1 cellular context compared by ENCODE assay signal in genomic region chr16:58252716-58253115, GRCh38.
TF ChIP-seq lines count a peak whose summit lies in the region.

No MANE protein-coding gene starts in this region.

TF ChIP-seq in K562, 482 proteins besides CTCF, POLR2A, EP300 and RAD21 (continued from another document):
- TF ChIP-seq, protein P1, sequence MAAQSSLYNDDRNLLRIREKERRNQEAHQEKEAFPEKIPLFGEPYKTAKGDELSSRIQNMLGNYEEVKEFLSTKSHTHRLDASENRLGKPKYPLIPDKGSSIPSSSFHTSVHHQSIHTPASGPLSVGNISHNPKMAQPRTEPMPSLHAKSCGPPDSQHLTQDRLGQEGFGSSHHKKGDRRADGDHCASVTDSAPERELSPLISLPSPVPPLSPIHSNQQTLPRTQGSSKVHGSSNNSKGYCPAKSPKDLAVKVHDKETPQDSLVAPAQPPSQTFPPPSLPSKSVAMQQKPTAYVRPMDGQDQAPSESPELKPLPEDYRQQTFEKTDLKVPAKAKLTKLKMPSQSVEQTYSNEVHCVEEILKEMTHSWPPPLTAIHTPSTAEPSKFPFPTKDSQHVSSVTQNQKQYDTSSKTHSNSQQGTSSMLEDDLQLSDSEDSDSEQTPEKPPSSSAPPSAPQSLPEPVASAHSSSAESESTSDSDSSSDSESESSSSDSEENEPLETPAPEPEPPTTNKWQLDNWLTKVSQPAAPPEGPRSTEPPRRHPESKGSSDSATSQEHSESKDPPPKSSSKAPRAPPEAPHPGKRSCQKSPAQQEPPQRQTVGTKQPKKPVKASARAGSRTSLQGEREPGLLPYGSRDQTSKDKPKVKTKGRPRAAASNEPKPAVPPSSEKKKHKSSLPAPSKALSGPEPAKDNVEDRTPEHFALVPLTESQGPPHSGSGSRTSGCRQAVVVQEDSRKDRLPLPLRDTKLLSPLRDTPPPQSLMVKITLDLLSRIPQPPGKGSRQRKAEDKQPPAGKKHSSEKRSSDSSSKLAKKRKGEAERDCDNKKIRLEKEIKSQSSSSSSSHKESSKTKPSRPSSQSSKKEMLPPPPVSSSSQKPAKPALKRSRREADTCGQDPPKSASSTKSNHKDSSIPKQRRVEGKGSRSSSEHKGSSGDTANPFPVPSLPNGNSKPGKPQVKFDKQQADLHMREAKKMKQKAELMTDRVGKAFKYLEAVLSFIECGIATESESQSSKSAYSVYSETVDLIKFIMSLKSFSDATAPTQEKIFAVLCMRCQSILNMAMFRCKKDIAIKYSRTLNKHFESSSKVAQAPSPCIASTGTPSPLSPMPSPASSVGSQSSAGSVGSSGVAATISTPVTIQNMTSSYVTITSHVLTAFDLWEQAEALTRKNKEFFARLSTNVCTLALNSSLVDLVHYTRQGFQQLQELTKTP (IDR thresholded peaks at IDR 0.05; ENCODE audit: low read depth in 1 of 2, partially characterized antibody in 2 of 2): no peak
- TF ChIP-seq, protein P2, sequence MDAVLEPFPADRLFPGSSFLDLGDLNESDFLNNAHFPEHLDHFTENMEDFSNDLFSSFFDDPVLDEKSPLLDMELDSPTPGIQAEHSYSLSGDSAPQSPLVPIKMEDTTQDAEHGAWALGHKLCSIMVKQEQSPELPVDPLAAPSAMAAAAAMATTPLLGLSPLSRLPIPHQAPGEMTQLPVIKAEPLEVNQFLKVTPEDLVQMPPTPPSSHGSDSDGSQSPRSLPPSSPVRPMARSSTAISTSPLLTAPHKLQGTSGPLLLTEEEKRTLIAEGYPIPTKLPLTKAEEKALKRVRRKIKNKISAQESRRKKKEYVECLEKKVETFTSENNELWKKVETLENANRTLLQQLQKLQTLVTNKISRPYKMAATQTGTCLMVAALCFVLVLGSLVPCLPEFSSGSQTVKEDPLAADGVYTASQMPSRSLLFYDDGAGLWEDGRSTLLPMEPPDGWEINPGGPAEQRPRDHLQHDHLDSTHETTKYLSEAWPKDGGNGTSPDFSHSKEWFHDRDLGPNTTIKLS (IDR thresholded peaks at IDR 0.05; ENCODE audit: borderline replicate concordance, low read depth): no peak
- no peak for TF ChIP-seq ZNF699 (CRISPR knock-in tag; IDR thresholded peaks at IDR 0.05; ENCODE audit: insufficient replicate concordance)
